In the genomic region with DNA sequence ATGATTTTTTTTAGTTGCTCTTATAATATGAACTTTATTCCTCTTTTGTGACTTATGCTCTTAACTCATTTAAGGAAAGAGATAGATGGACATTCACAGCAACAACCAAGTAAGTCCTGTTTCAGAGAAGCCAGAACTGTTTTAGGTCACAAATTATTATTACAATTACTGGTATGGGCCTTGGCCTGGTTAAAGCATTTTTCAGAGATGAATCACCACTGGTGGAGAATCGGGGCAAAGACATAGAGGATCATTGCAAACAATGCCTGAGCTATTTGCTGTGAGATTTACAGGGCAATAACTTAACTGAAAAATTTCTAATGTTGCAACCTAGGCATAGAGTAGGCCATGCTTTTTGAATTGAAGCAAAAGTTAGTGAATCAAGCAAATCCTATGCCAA, we compare ENCODE assay signal across 16 cellular contexts.
DNase-seq lines count a peak whose midpoint lies in the region; ATAC-seq and TF ChIP-seq lines count a peak whose summit lies in the region.
"Had no signal": no experiment of that assay in that cellular context is flagged by ENCODE, and none has a peak within 500 bp of the region (broad histone marks: within the 10 kb centered on the region; RNA-seq: fewer than 3 reads in every experiment).

No MANE protein-coding gene starts in this region.

- TF ChIP-seq CTCF in AG10803 (conservative IDR thresholded peaks at IDR 0.05; ENCODE audit: low read length), result no peak
- TF ChIP-seq CTCF in choroid plexus epithelial cell (conservative IDR thresholded peaks at IDR 0.05; ENCODE audit: low read depth, low read length), result no peak

- DNase-seq in AG10803 (ENCODE audit: low read depth) (peak; percentile 86), LHCN-M2 (ENCODE audit: low read depth) (peak; percentile 42), choroid plexus epithelial cell (ENCODE audit: low read depth) (peak; percentile 78), kidney glomerular epithelial cell (lab: John Stamatoyannopoulos, UW) (peak; percentile 36), DMS53 (lab: John Stamatoyannopoulos, UW) (no peak)
- DNase-seq in activated CD4-positive, CD25-positive, alpha-beta regulatory T cell treated with anti-CD3 and anti-CD28 coated beads, Interleukin-2, amount 50 U/mL, for 72 hours, result no peak
- DNase-seq in activated naive CD4-positive, alpha-beta T cell treated with Interleukin-2 at 50 U/mL for 16 hours, result no peak
- DNase-seq: activated CD4-positive, alpha-beta T cell treated with anti-CD3 and anti-CD28 coated beads, Interleukin-2, amount 50 U/mL, for 1 hour; BE2C; body of pancreas; endodermal cell; MV-4-11; stimulated activated CD4-positive, alpha-beta T cell treated with anti-CD3 and anti-CD28 coated beads, Interleukin-1b, Interleukin-23, amount 100 ng/mL, for 48 hours; T-helper 17 cell had no signal

- H3K4me3 ChIP-seq in AG10803 (ENCODE audit: low read length) (no peak overlapping the region), choroid plexus epithelial cell (ENCODE audit: low read depth, low read length) (no peak overlapping the region)
- H3K4me3 ChIP-seq: body of pancreas, vagina had no signal

- no peak for ATAC-seq in GM21515 (IDR thresholded peaks at IDR 0.05; ENCODE audit: unreplicated experiment)
- ATAC-seq: body of pancreas, T-helper 17 cell had no signal

Comparison
In these comparisons a context has a peak if more than half of its experiments do, and no peak if none do; other contexts are left out.
1. DNase-seq: peak in AG10803 (single experiment), LHCN-M2 (single experiment), choroid plexus epithelial cell (single experiment) and kidney glomerular epithelial cell (single experiment); none in activated CD4-positive, CD25-positive, alpha-beta regulatory T cell treated with anti-CD3 and anti-CD28 coated beads, Interleukin-2, amount 50 U/mL, for 72 hours (single experiment), activated naive CD4-positive, alpha-beta T cell treated with Interleukin-2 at 50 U/mL for 16 hours (single experiment) and DMS53 (single experiment).